In genomic region chr15:31350771-31351170, GRCh38 we compare ENCODE assay signal across 12 cellular contexts. TPM values are rescaled to one million over a fixed set of nuclear protein-coding genes. Genes with fewer than 3 reads are reported as not detected.
DNase-seq lines count a peak whose midpoint lies in the region; ATAC-seq and TF ChIP-seq lines count a peak whose summit lies in the region.
"Had no signal": no experiment of that assay in that cellular context is flagged by ENCODE, and none has a peak within 500 bp of the region (broad histone marks: within the 10 kb centered on the region; RNA-seq: fewer than 3 reads in every experiment).

No MANE protein-coding gene starts in this region.

- DNase-seq in Right ventricle myocardium inferior (ENCODE audit: missing footprints) (peak; percentile 16), left cardiac atrium (no peak), vagina (ENCODE audit: extremely low spot score in 2 of 2) (no peak), NCI-H146 treated with DMSO at 0.1 percent for 48 hours (lab: John Stamatoyannopoulos, UW; ENCODE audit: unreplicated experiment) (no peak), GOT3 (lab: John Stamatoyannopoulos, UW) (no peak), left lung (no peak)
- DNase-seq in activated naive CD8-positive, alpha-beta T cell treated with anti-CD3 and anti-CD28 coated beads, Interleukin-2, amount 10 ng/mL, durations not matched to agents 7 days and 5 days: no peak
- DNase-seq in naive thymus-derived CD8-positive, alpha-beta T cell: no peak
- DNase-seq: NCI-H2029; NK-92 treated with Interleukin-12 subunit alpha and Interleukin-12 subunit beta, amount 100 ng/mL, for 24 hours; uterus had no signal

- H3K27ac Mint-ChIP-seq in activated naive CD8-positive, alpha-beta T cell treated with anti-CD3 and anti-CD28 coated beads, Interleukin-2, amount 10 ng/mL, durations not matched to agents 7 days and 5 days: peak overlapping the region; percentile 100
- peak overlapping the region; percentile 96 to 100 (median 98) for H3K27ac Mint-ChIP-seq in naive thymus-derived CD8-positive, alpha-beta T cell

- POLR2A ChIA-PET in activated naive CD8-positive, alpha-beta T cell treated with anti-CD3 and anti-CD28 coated beads, Interleukin-2, amount 10 ng/mL, durations not matched to agents 7 days and 5 days (lab: Charles Lee): interaction anchor here (1.2 to 18.1 kb wide), 3 partner anchors 10 to 87 kb away, joined by 3 to 390 read pairs (median 126); partner anchors contain the start of gene KLF13
- POLR2A ChIA-PET in naive thymus-derived CD8-positive, alpha-beta T cell (lab: Charles Lee): interaction anchor here (0.7 to 36.8 kb wide), 9 partner anchors 10 to 133 kb away, joined by 3 to 915 read pairs (median 10); partner anchors contain the start of gene KLF13

- ATAC-seq in Right ventricle myocardium inferior (no peak), left cardiac atrium (no peak), left lung (no peak)
- no peak for ATAC-seq in activated naive CD8-positive, alpha-beta T cell treated with anti-CD3 and anti-CD28 coated beads, Interleukin-2, amount 10 ng/mL, durations not matched to agents 7 days and 5 days (ENCODE audit: low read depth)
- no peak for ATAC-seq in naive thymus-derived CD8-positive, alpha-beta T cell
- ATAC-seq: sciatic nerve had no signal

- H3K27ac ChIP-seq in vagina (peak overlapping the region; percentile 40), left lung (peak overlapping the region in 1 of 2 donors; percentile 94)

- H3K9me3 ChIP-seq in vagina: no peaks in the 10 kb centered on the region
- H3K9me3 ChIP-seq in left lung: no peaks in the 10 kb centered on the region
- H3K9me3 ChIP-seq: uterus had no signal

- H3K9me3 Mint-ChIP-seq in activated naive CD8-positive, alpha-beta T cell treated with anti-CD3 and anti-CD28 coated beads, Interleukin-2, amount 10 ng/mL, durations not matched to agents 7 days and 5 days: no peaks in the 10 kb centered on the region
- H3K9me3 Mint-ChIP-seq in naive thymus-derived CD8-positive, alpha-beta T cell: no peaks in the 10 kb centered on the region

- H3K4me1 ChIP-seq in vagina (peaks cover 98% of the 10 kb centered on the region), left lung (peaks cover 48 to 99% of the 10 kb centered on the region in 2 donors)

- H3K36me3 ChIP-seq in vagina (peaks cover 0 to 7% of the 10 kb centered on the region in 2 donors), left lung (peaks cover 0 to 22% of the 10 kb centered on the region in 2 donors)
- H3K36me3 ChIP-seq: uterus had no signal

- peaks cover 79% of the 10 kb centered on the region for H3K4me1 Mint-ChIP-seq in activated naive CD8-positive, alpha-beta T cell treated with anti-CD3 and anti-CD28 coated beads, Interleukin-2, amount 10 ng/mL, durations not matched to agents 7 days and 5 days
- H3K4me1 Mint-ChIP-seq in naive thymus-derived CD8-positive, alpha-beta T cell: peaks cover 65 to 100% (median 100%) of the 10 kb centered on the region in 4 donors

- H3K4me3 ChIP-seq in vagina (no peak overlapping the region), left lung (no peak overlapping the region)
- H3K4me3 ChIP-seq: uterus had no signal

- no peak for TF ChIP-seq POLR2A in vagina (IDR thresholded peaks at IDR 0.05)

- H3K27me3 Mint-ChIP-seq in activated naive CD8-positive, alpha-beta T cell treated with anti-CD3 and anti-CD28 coated beads, Interleukin-2, amount 10 ng/mL, durations not matched to agents 7 days and 5 days: no peaks in the 10 kb centered on the region
- no peaks in the 10 kb centered on the region for H3K27me3 Mint-ChIP-seq in naive thymus-derived CD8-positive, alpha-beta T cell

- peaks cover 39% of the 10 kb centered on the region for H3K36me3 Mint-ChIP-seq in activated naive CD8-positive, alpha-beta T cell treated with anti-CD3 and anti-CD28 coated beads, Interleukin-2, amount 10 ng/mL, durations not matched to agents 7 days and 5 days
- peaks cover 0 to 49% (median 4%) of the 10 kb centered on the region in 3 donors for H3K36me3 Mint-ChIP-seq in naive thymus-derived CD8-positive, alpha-beta T cell

- peak overlapping the region; percentile 80 for H3K4me3 Mint-ChIP-seq in activated naive CD8-positive, alpha-beta T cell treated with anti-CD3 and anti-CD28 coated beads, Interleukin-2, amount 10 ng/mL, durations not matched to agents 7 days and 5 days
- H3K4me3 Mint-ChIP-seq in naive thymus-derived CD8-positive, alpha-beta T cell: peak overlapping the region in 9 of 10 donors; percentile 71 to 98 (median 87)

- intact Hi-C loops in Right ventricle myocardium inferior (cut with DNase I) (loop anchor here (2.0 kb wide), 1 partner anchor 16 kb away; no protein-coding TSS in a partner anchor), left cardiac atrium (cut with DNase I) (no loop called here), vagina (cut with DNase I) (no loop called here), left lung (cut with DNase I) (no loop called here)

- TF ChIP-seq CTCF in vagina (IDR thresholded peaks at IDR 0.05) (no peak), left lung (IDR thresholded peaks at IDR 0.05) (no peak)

- H3K27me3 ChIP-seq in vagina (no peaks in the 10 kb centered on the region), left lung (no peaks in the 10 kb centered on the region)
- H3K27me3 ChIP-seq: uterus had no signal

RNA-seq across cellular contexts. Expression of gene KLF13, which starts 24.1 kb away (rescaled TPM):
- 63.4 TPM for total RNA-seq in Right ventricle myocardium inferior
- total RNA-seq in left cardiac atrium: 10 to 100 TPM; 34.5 to 69.9 TPM
- total RNA-seq in activated naive CD8-positive, alpha-beta T cell treated with anti-CD3 and anti-CD28 coated beads, Interleukin-2, amount 10 ng/mL, durations not matched to agents 7 days and 5 days: 100 to 1,000 TPM; 230 to 252 TPM
- 100 to 1,000 TPM; 240 to 244 TPM for total RNA-seq in naive thymus-derived CD8-positive, alpha-beta T cell
- polyA plus RNA-seq in naive thymus-derived CD8-positive, alpha-beta T cell: 100 to 1,000 TPM in 1 of 3 donors, 10 to 100 TPM in 2; 70.1 to 102 (median 93.7) TPM
- 30.9 TPM for total RNA-seq in vagina
- total RNA-seq in left lung: 100 to 1,000 TPM; 110 to 116 TPM
